8 cellular contexts compared by ENCODE assay signal in the genomic region with DNA sequence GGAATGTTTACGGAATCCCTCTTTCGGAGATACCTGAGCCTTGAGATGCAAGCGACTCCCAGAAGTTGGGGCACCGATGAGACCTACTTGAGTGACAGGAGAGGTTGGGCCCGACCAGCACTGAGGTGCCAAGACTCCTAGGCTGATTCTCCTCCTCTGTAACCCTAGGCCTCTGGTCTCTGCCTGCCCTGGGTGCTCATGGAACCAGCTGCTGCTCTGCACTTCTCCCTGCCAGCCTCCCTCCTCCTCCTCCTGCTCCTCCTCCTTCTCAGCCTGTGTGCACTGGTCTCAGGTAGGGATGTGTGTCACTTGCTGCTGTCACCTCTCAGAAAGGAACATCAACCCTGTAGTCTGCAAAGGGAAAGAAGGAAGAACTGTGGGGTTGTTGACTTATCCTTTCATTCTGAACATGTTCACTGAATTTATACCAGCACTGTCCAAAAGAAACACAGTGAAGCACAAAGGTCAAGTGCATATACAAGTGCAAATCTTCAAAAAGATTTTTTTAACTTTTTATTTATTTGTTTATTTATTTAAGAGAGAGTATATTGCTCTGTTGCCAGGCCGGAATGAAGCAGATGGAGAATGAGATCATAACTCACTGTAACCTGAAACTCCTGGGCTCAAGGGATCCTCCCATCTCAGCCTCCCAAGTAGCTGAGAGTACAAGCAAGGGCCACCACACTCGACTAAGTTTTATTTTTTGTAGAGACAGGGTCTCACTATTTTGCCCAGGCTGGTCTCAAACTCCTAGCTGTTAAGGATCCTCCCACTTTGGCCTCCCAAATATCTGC. TPM values are rescaled to one million over a fixed set of nuclear protein-coding genes. Genes with fewer than 3 reads are reported as not detected.
DNase-seq lines count a peak whose midpoint lies in the region; ATAC-seq, FAIRE-seq and TF ChIP-seq lines count a peak whose summit lies in the region.

No MANE protein-coding gene starts in this region.

- POLR2A ChIA-PET in AG04449 (lab: Yijun Ruan, JAX) (interaction anchor here (1.2 kb wide), 1 partner anchor 63 kb away, joined by 3 read pairs; no protein-coding TSS in a partner anchor), K562 (lab: Yijun Ruan, JAX) (interaction anchor here (0.6 to 2.5 kb wide), 14 partner anchors 9 to 195 kb away, joined by 3 to 10 read pairs (median 3); a partner anchor contains a TSS)

- H3K4me3 ChIP-seq in AG04449 (ENCODE audit: low read depth, low read length) (peak overlapping the region; percentile 77), K562 (peak overlapping the region; percentile 65)

- no peaks in the 10 kb centered on the region for H3K9me3 ChIP-seq in K562 (replicated peaks; ENCODE audit: control insufficient read depth, insufficient read depth, low read depth, low read length)

- H3K9me1 ChIP-seq in K562 (ENCODE audit: control insufficient read depth, insufficient read depth, low read length), result peaks cover 3% of the 10 kb centered on the region

- DNase-seq in AG04449 (ENCODE audit: low read depth, low spot score) (no peak), NCI-H524 treated with DMSO at 0.1 percent for 48 hours (lab: John Stamatoyannopoulos, UW) (peak; percentile 6), K562 (ENCODE audit: extremely low read depth in 1 of 4, low spot score in 3 of 4) (peak in 3 of 4 experiments; percentile 33 to 77 (median 40)), islet precursor cell (peak; percentile 66)
- DNase-seq in stimulated activated CD4-positive, alpha-beta T cell treated with anti-CD3 and anti-CD28 coated beads, Interleukin-4, amount 100 ng/mL, for 1 hour, result peak; percentile 13

- peaks cover 6% of the 10 kb centered on the region for H3K79me2 ChIP-seq in K562 (ENCODE audit: control insufficient read depth, insufficient read depth, low read length)

- TF ChIP-seq CTCF in AG04449 (IDR thresholded peaks at IDR 0.05; ENCODE audit: insufficient read depth, low read length, missing control alignments) (no peak), K562 (IDR thresholded peaks at IDR 0.05 in 2 of 3, conservative IDR thresholded peaks at IDR 0.05 in 1 of 3; ENCODE audit: insufficient read depth in 2 of 3, low read depth in 1 of 3, low read length in 3 of 3) (no peak)

- TF ChIP-seq EP300 in K562 (IDR thresholded peaks at IDR 0.05; ENCODE audit: low read length), result no peak

- H2AFZ ChIP-seq in K562 (ENCODE audit: low read depth, low read length), result peak overlapping the region; percentile 99

- H3K9ac ChIP-seq in K562 (ENCODE audit: insufficient read depth in 1 of 2, low read depth in 2 of 2, low read length in 2 of 2), result peak overlapping the region; percentile 81 to 93

- peak overlapping the region; percentile 97 for H3K4me2 ChIP-seq in K562 (ENCODE audit: insufficient read depth, low read length)

- BruUV-seq in K562 (replicated peaks; lab: Mats Ljungman, UMichigan), result no TSS peak

- H3K27ac ChIP-seq in K562 (ENCODE audit: extremely low read depth, low read depth, low read length), result peak overlapping the region; percentile 78

- peak; percentile 22 for ATAC-seq in GM18505 (IDR thresholded peaks at IDR 0.05; ENCODE audit: unreplicated experiment)
- ATAC-seq in K562, result peak; percentile 86
- ATAC-seq in HG03469 (IDR thresholded peaks at IDR 0.05; ENCODE audit: unreplicated experiment), result no peak
- no peak for ATAC-seq in HG03095 (IDR thresholded peaks at IDR 0.05; ENCODE audit: unreplicated experiment)

- peak; percentile 16 for TF ChIP-seq POLR2A in GM18505 (IDR thresholded peaks at IDR 0.05; ENCODE audit: borderline replicate concordance, extremely low read depth, insufficient read depth, insufficient read length)
- TF ChIP-seq POLR2A in K562 (conservative IDR thresholded peaks at IDR 0.05), result no peak

- H3K27me3 ChIP-seq in K562 (ENCODE audit: control insufficient read depth in 2 of 2, insufficient read depth in 2 of 2, low read length in 2 of 2), result no peaks in the 10 kb centered on the region

- FAIRE-seq in K562 (lab: Jason Lieb, UNC), result peak; percentile 85

- no peaks in the 10 kb centered on the region; the same call in 1 of the 2 replicates for H4K20me1 ChIP-seq in K562 (replicated peaks; ENCODE audit: control insufficient read depth, insufficient read depth, low read length)

- CTCF ChIA-PET in AG04449 (lab: Yijun Ruan, JAX), result interaction anchor here (0.8 to 1.4 kb wide), 3 partner anchors 10 to 42 kb away, joined by 3 to 4 read pairs (median 4); no protein-coding TSS in a partner anchor
- CTCF ChIA-PET in K562 (lab: Yijun Ruan, JAX; ENCODE audit: low intra/inter-chr PET ratio), result no interaction called here

- intact Hi-C loops in K562 (cut with micrococcal nuclease), result no loop called here

- TF ChIP-seq RAD21 in K562 (CRISPR knock-in tag; conservative IDR thresholded peaks at IDR 0.05 in 1 of 2, IDR thresholded peaks at IDR 0.05 in 1 of 2), result no peak

- no peaks in the 10 kb centered on the region for H3K36me3 ChIP-seq in K562 (ENCODE audit: control insufficient read depth, insufficient read depth, low read length)

- 33% methylated on average over 7 of the region's 7 CpGs for WGBS in K562 (ENCODE audit: insufficient coverage, low coverage, missing lambda C conversion rate)

- in situ Hi-C loops in K562 (cut with MboI), result no loop called here

- H3K4me1 ChIP-seq in K562 (replicated peaks in 1 of 2; ENCODE audit: control insufficient read depth in 2 of 2, insufficient read depth in 2 of 2, low read length in 2 of 2), result peaks cover 13 to 27% of the 10 kb centered on the region in 2 experiments

RNA-seq across cellular contexts. Expression of a gene that starts 0.9 kb away (rescaled TPM):
- 52.6 and 53.2 TPM in 2 replicates for total RNA-seq in K562 (2011; cell fraction: chromatin; rRNA removed; ENCODE audit: low replicate concordance)
- 31.5 and 32.4 TPM in 2 replicates for total RNA-seq in K562 (2011; cell fraction: nucleolus; rRNA removed)
- 41.5 and 49.2 TPM in 2 replicates for total RNA-seq in K562 (2011; cell fraction: nucleoplasm; rRNA removed)
- total RNA-seq in K562 (2014; rRNA removed), result 5.9 and 8.1 TPM in 2 replicates
- 10.0 and 10.1 TPM in 2 replicates for total RNA-seq in K562 (2014; rRNA removed; fragmentation: Illumina TruSeq; extraction: Trizol)
- 7.9 and 8.6 TPM in 2 replicates for total RNA-seq in K562 (2015; rRNA removed; fragmentation: Illumina TruSeq; extraction: Trizol)
- 10.1 and 11.5 TPM in 2 replicates for total RNA-seq in K562 (2021)
- 15.5 and 17.1 TPM in 2 replicates for polyA plus RNA-seq in K562 (2011; rRNA removed)
- polyA plus RNA-seq in K562 (2011; cell fraction: cytosol; rRNA removed), result 11.3 and 11.6 TPM in 2 replicates
- polyA plus RNA-seq in K562 (2011; cell fraction: nucleus; rRNA removed), result 46.8 and 65.8 TPM in 2 replicates
- 8.6 and 14.3 TPM in 2 replicates for polyA plus RNA-seq in K562 (2012)
- polyA plus RNA-seq in K562 (2014; fragmentation: Illumina TruSeq; extraction: Trizol), result 9.1 and 9.3 TPM in 2 replicates
- polyA plus RNA-seq in K562 (2014; fragmentation: Nextera tagmentation; extraction: Ambion mirVana), result 10 to 100 TPM in 1 of 2 experiments, 1 to 10 TPM in 1; 8.4 to 11.7 TPM
- polyA plus RNA-seq in K562 (2014; rRNA removed), result 10.2 and 11.9 TPM in 2 replicates
- 22.6 and 30.6 TPM in 2 replicates for polyA minus RNA-seq in K562 (2011; rRNA and poly(A)+ RNA removed)
- 6.9 and 8.7 TPM in 2 replicates for polyA minus RNA-seq in K562 (2011; cell fraction: cytosol; rRNA and poly(A)+ RNA removed)
- polyA minus RNA-seq in K562 (2011; cell fraction: nucleus; rRNA and poly(A)+ RNA removed), result 23.0 and 33.8 TPM in 2 replicates

RNA-seq across cellular contexts. Expression of a gene that starts 18.3 kb away (rescaled TPM):
- total RNA-seq in K562 (2011; cell fraction: chromatin; rRNA removed; ENCODE audit: low replicate concordance), result 27.1 and 31.9 TPM in 2 replicates
- total RNA-seq in K562 (2011; cell fraction: nucleolus; rRNA removed), result 9.3 and 13.9 TPM in 2 replicates
- total RNA-seq in K562 (2011; cell fraction: nucleoplasm; rRNA removed), result 16.0 and 21.1 TPM in 2 replicates
- total RNA-seq in K562 (2014; rRNA removed), result 2.8 and 3.6 TPM in 2 replicates
- 4.3 and 4.7 TPM in 2 replicates for total RNA-seq in K562 (2014; rRNA removed; fragmentation: Illumina TruSeq; extraction: Trizol)
- total RNA-seq in K562 (2015; rRNA removed; fragmentation: Illumina TruSeq; extraction: Trizol), result 3.4 and 3.7 TPM in 2 replicates
- 3.9 and 4.2 TPM in 2 replicates for total RNA-seq in K562 (2021)
- 8.5 and 11.2 TPM in 2 replicates for polyA plus RNA-seq in K562 (2011; rRNA removed)
- 2.8 and 4.4 TPM in 2 replicates for polyA plus RNA-seq in K562 (2011; cell fraction: cytosol; rRNA removed)
- polyA plus RNA-seq in K562 (2011; cell fraction: nucleus; rRNA removed), result 26.6 and 31.8 TPM in 2 replicates
- 3.9 and 10.6 TPM in 2 replicates for polyA plus RNA-seq in K562 (2012)
- polyA plus RNA-seq in K562 (2014; fragmentation: Illumina TruSeq; extraction: Trizol), result 4.2 and 4.7 TPM in 2 replicates
- 1 to 10 TPM in 1 of 2 experiments, under 1 TPM in 1; 0.84 to 2.5 TPM for polyA plus RNA-seq in K562 (2014; fragmentation: Nextera tagmentation; extraction: Ambion mirVana)
- 4.0 and 4.1 TPM in 2 replicates for polyA plus RNA-seq in K562 (2014; rRNA removed)
- polyA minus RNA-seq in K562 (2011; rRNA and poly(A)+ RNA removed), result 9.1 and 10.0 TPM in 2 replicates
- 1.5 and 3.4 TPM in 2 replicates for polyA minus RNA-seq in K562 (2011; cell fraction: cytosol; rRNA and poly(A)+ RNA removed)
- 6.9 and 12.1 TPM in 2 replicates for polyA minus RNA-seq in K562 (2011; cell fraction: nucleus; rRNA and poly(A)+ RNA removed)

RNA-seq across cellular contexts. Expression of a gene that starts 18.8 kb away (rescaled TPM):
- total RNA-seq in K562 (2011; cell fraction: chromatin; rRNA removed; ENCODE audit: low replicate concordance), result 20.7 and 24.8 TPM in 2 replicates
- total RNA-seq in K562 (2011; cell fraction: nucleolus; rRNA removed), result 11.8 and 12.0 TPM in 2 replicates
- total RNA-seq in K562 (2011; cell fraction: nucleoplasm; rRNA removed), result 14.7 and 20.5 TPM in 2 replicates
- total RNA-seq in K562 (2014; rRNA removed), result 2.7 and 3.1 TPM in 2 replicates
- 5.8 and 6.8 TPM in 2 replicates for total RNA-seq in K562 (2014; rRNA removed; fragmentation: Illumina TruSeq; extraction: Trizol)
- 4.4 and 5.3 TPM in 2 replicates for total RNA-seq in K562 (2015; rRNA removed; fragmentation: Illumina TruSeq; extraction: Trizol)
- total RNA-seq in K562 (2021), result 5.1 and 6.4 TPM in 2 replicates
- polyA plus RNA-seq in K562 (2011; rRNA removed), result 10.1 and 11.2 TPM in 2 replicates
- 3.7 and 5.9 TPM in 2 replicates for polyA plus RNA-seq in K562 (2011; cell fraction: cytosol; rRNA removed)
- 19.2 and 19.7 TPM in 2 replicates for polyA plus RNA-seq in K562 (2011; cell fraction: nucleus; rRNA removed)
- 5.5 and 7.0 TPM in 2 replicates for polyA plus RNA-seq in K562 (2012)
- 6.1 and 7.6 TPM in 2 replicates for polyA plus RNA-seq in K562 (2014; fragmentation: Illumina TruSeq; extraction: Trizol)
- 1 to 10 TPM; 3.5 to 7.5 TPM for polyA plus RNA-seq in K562 (2014; fragmentation: Nextera tagmentation; extraction: Ambion mirVana)
- 6.2 and 7.7 TPM in 2 replicates for polyA plus RNA-seq in K562 (2014; rRNA removed)
- polyA minus RNA-seq in K562 (2011; rRNA and poly(A)+ RNA removed), result 15.3 and 16.2 TPM in 2 replicates
- 4.1 and 5.9 TPM in 2 replicates for polyA minus RNA-seq in K562 (2011; cell fraction: cytosol; rRNA and poly(A)+ RNA removed)
- 4.7 and 11.4 TPM in 2 replicates for polyA minus RNA-seq in K562 (2011; cell fraction: nucleus; rRNA and poly(A)+ RNA removed)

RNA-seq across cellular contexts. Expression of a gene that starts 56.5 kb away (rescaled TPM):
- total RNA-seq in K562 (2011; cell fraction: chromatin; rRNA removed; ENCODE audit: low replicate concordance), result 19.6 and 24.0 TPM in 2 replicates
- total RNA-seq in K562 (2011; cell fraction: nucleolus; rRNA removed), result 4.6 and 4.8 TPM in 2 replicates
- 16.4 and 24.1 TPM in 2 replicates for total RNA-seq in K562 (2011; cell fraction: nucleoplasm; rRNA removed)
- total RNA-seq in K562 (2014; rRNA removed) (0.45 and 1.0 TPM in 2 replicates), K562 (2014; rRNA removed; fragmentation: Illumina TruSeq; extraction: Trizol) (1.2 and 1.4 TPM in 2 replicates), K562 (2015; rRNA removed; fragmentation: Illumina TruSeq; extraction: Trizol) (0.98 and 1.3 TPM in 2 replicates), K562 (2021) (1.4 and 1.5 TPM in 2 replicates)
- polyA plus RNA-seq in K562 (2011; rRNA removed) (3.5 and 7.6 TPM in 2 replicates), K562 (2014; fragmentation: Illumina TruSeq; extraction: Trizol) (0.71 and 1.00 TPM in 2 replicates), K562 (2014; fragmentation: Nextera tagmentation; extraction: Ambion mirVana) (under 1 TPM; 0.21 to 0.41 TPM), K562 (2014; rRNA removed) (1.1 and 1.3 TPM in 2 replicates)
- polyA plus RNA-seq in K562 (2011; cell fraction: cytosol; rRNA removed), result 0.51 and 1.6 TPM in 2 replicates
- polyA plus RNA-seq in K562 (2011; cell fraction: nucleus; rRNA removed), result 24.8 and 44.0 TPM in 2 replicates
- 1.1 and 3.0 TPM in 2 replicates for polyA plus RNA-seq in K562 (2012)
- polyA minus RNA-seq in K562 (2011; rRNA and poly(A)+ RNA removed), result 5.6 and 15.4 TPM in 2 replicates
- 0.19 and 0.82 TPM in 2 replicates for polyA minus RNA-seq in K562 (2011; cell fraction: cytosol; rRNA and poly(A)+ RNA removed)
- polyA minus RNA-seq in K562 (2011; cell fraction: nucleus; rRNA and poly(A)+ RNA removed), result 3.4 and 18.0 TPM in 2 replicates

Comparison
In these comparisons a context has a peak if more than half of its experiments do, and no peak if none do; other contexts are left out.
1. ATAC-seq: peak in GM18505 (single experiment) and K562 (single experiment); none in HG03469 (single experiment) and HG03095 (single experiment).